ENCODE assay signal across 8 cellular contexts in genomic region chr15:74901612-74902063, GRCh38. TPM values are rescaled to one million over a fixed set of nuclear protein-coding genes. Genes with fewer than 3 reads are reported as not detected.
DNase-seq lines count a peak whose midpoint lies in the region; ATAC-seq, FAIRE-seq and TF ChIP-seq lines count a peak whose summit lies in the region.

No MANE protein-coding gene starts in this region.

- in situ Hi-C loops in astrocyte of the spinal cord (cut with HindIII; ENCODE audit: low sequenced_read_pairs) = no loop called here

- ATAC-seq in GM18858 (IDR thresholded peaks at IDR 0.05; ENCODE audit: unreplicated experiment) = no peak
- ATAC-seq in GM19452 (IDR thresholded peaks at IDR 0.05; ENCODE audit: unreplicated experiment) = no peak

- TF ChIP-seq CTCF in astrocyte of the spinal cord (IDR thresholded peaks at IDR 0.05; ENCODE audit: low read depth, low read length) = peak; percentile 89

- peak; percentile 50 for DNase-seq in LHCN-M2 (ENCODE audit: low read depth)
- peak; percentile 13 for DNase-seq in T1000 (lab: John Stamatoyannopoulos, UW)
- peak; percentile 63 for DNase-seq in astrocyte of the spinal cord (ENCODE audit: low read depth, low spot score)
- DNase-seq in iris pigment epithelial cell (ENCODE audit: low read depth) = peak; percentile 39
- peak; percentile 58 to 64 for DNase-seq in stimulated activated CD4-positive, alpha-beta T cell treated with anti-CD3 and anti-CD28 coated beads, Interleukin-2, amount 100 ng/mL, for 24 hours

- no peak overlapping the region for H3K4me3 ChIP-seq in astrocyte of the spinal cord (ENCODE audit: low read depth, low read length)

- peak; percentile 84 for FAIRE-seq in G401.6 (lab: Jason Lieb, UNC)

RNA-seq across cellular contexts. Expression of gene FAM219B, which starts 5.0 kb away (rescaled TPM):
- total RNA-seq in LHCN-M2 (2014; rRNA removed) = 45.0 and 51.8 TPM in 2 replicates
- 22.8 TPM for polyA plus RNA-seq in LHCN-M2 (2012)

RNA-seq across cellular contexts. Expression of gene MPI, which starts 11.8 kb away (rescaled TPM):
- 110 and 122 TPM in 2 replicates for total RNA-seq in LHCN-M2 (2014; rRNA removed)
- 66.7 TPM for polyA plus RNA-seq in LHCN-M2 (2012)

RNA-seq across cellular contexts. Expression of gene SCAMP2, which starts 28.5 kb away (rescaled TPM):
- 29.2 and 40.0 TPM in 2 replicates for total RNA-seq in LHCN-M2 (2014; rRNA removed)
- 64.6 TPM for polyA plus RNA-seq in LHCN-M2 (2012)

RNA-seq across cellular contexts. Expression of gene COX5A, which starts 36.2 kb away (rescaled TPM):
- total RNA-seq in LHCN-M2 (2014; rRNA removed) = 97.5 and 109 TPM in 2 replicates
- polyA plus RNA-seq in LHCN-M2 (2012) = 303 TPM

RNA-seq across cellular contexts. Expression of gene RPP25, which starts 54.9 kb away (rescaled TPM):
- total RNA-seq in LHCN-M2 (2014; rRNA removed) = 8.9 and 9.1 TPM in 2 replicates
- 2.5 TPM for polyA plus RNA-seq in LHCN-M2 (2012)

Comparison
In these comparisons a context has a peak if more than half of its experiments do, and no peak if none do; other contexts are left out.
1. DNase-seq: peak in every context shown above with its lines; median percentile 63 in astrocyte of the spinal cord; 61 in stimulated activated CD4-positive, alpha-beta T cell treated with anti-CD3 and anti-CD28 coated beads, Interleukin-2, amount 100 ng/mL, for 24 hours; 50 in LHCN-M2; 39 in iris pigment epithelial cell; 13 in T1000.